ENCODE assay signal across 11 cellular contexts in genomic region chr12:62256408-62257079, GRCh38. TPM values are rescaled to one million over a fixed set of nuclear protein-coding genes. Genes with fewer than 3 reads are reported as not detected.
DNase-seq lines count a peak whose midpoint lies in the region; ATAC-seq, FAIRE-seq and TF ChIP-seq lines count a peak whose summit lies in the region.
"Had no signal": no experiment of that assay in that cellular context is flagged by ENCODE, and none has a peak within 500 bp of the region (broad histone marks: within the 10 kb centered on the region; RNA-seq: fewer than 3 reads in every experiment).

No MANE protein-coding gene starts in this region.

- H3K9ac ChIP-seq in endothelial cell of umbilical vein (replicated peaks; ENCODE audit: extremely low read depth, insufficient read depth, low read length), result no peak overlapping the region

- H3K4me1 ChIP-seq in endothelial cell of umbilical vein (ENCODE audit: control insufficient read depth, extremely low read depth, insufficient read depth, low read length) (peaks cover 9% of the 10 kb centered on the region), Peyer's patch (peaks cover 0 to 14% (median 3%) of the 10 kb centered on the region in 4 donors)

- peaks cover 4% of the 10 kb centered on the region for H3K9me3 Mint-ChIP-seq in activated CD4-positive, alpha-beta T cell treated with anti-CD3 and anti-CD28 coated beads, Interleukin-2, amount 10 ng/mL, durations not matched to agents 24 days and 14 days

- peak overlapping the region; percentile 63 for H3K4me3 Mint-ChIP-seq in activated CD4-positive, alpha-beta T cell treated with anti-CD3 and anti-CD28 coated beads, Interleukin-2, amount 10 ng/mL, durations not matched to agents 24 days and 14 days

- H3K27me3 Mint-ChIP-seq in activated CD4-positive, alpha-beta T cell treated with anti-CD3 and anti-CD28 coated beads, Interleukin-2, amount 10 ng/mL, durations not matched to agents 24 days and 14 days, result no peaks in the 10 kb centered on the region

- H3K4me3 ChIP-seq in endothelial cell of umbilical vein (replicated peaks in 1 of 3; ENCODE audit: insufficient read depth in 1 of 3, low read depth in 1 of 3, low read length in 3 of 3) (no peak overlapping the region), Peyer's patch (no peak overlapping the region)

- CTCF ChIA-PET in endothelial cell of umbilical vein (lab: Charles Lee), result no interaction called here

- intact Hi-C loops in activated CD4-positive, alpha-beta T cell treated with anti-CD3 and anti-CD28 coated beads, Interleukin-2, amount 10 ng/mL, durations not matched to agents 24 days and 14 days (cut with micrococcal nuclease), result loop anchor here (5.0 kb wide), 1 partner anchor 36 kb away; no protein-coding TSS in a partner anchor
- intact Hi-C loops in endothelial cell of umbilical vein (cut with micrococcal nuclease), result no loop called here

- POLR2A ChIA-PET in endothelial cell of umbilical vein (lab: Charles Lee), result no interaction called here

- no peak overlapping the region for H3K27ac ChIP-seq in endothelial cell of umbilical vein (ENCODE audit: insufficient read depth, low read depth, low read length)
- no peak overlapping the region for H3K27ac ChIP-seq in Peyer's patch

- in situ Hi-C loops in KBM-7 (cut with MboI; ENCODE audit: low pct_unique_long_range_greater_than_20kb, low sequenced_read_pairs), result no loop called here

- ATAC-seq in HG03039 (IDR thresholded peaks at IDR 0.05; ENCODE audit: unreplicated experiment) (no peak), HG03442 (IDR thresholded peaks at IDR 0.05; ENCODE audit: unreplicated experiment) (no peak), GM18519 (IDR thresholded peaks at IDR 0.05; ENCODE audit: low FRiP score, unreplicated experiment) (no peak)

- dilution Hi-C loops in endothelial cell of umbilical vein (cut with MboI; ENCODE audit: extremely low pct_ligation_motif_present, low sequenced_read_pairs), result no loop called here

- peak overlapping the region; percentile 88 for H3K27ac Mint-ChIP-seq in activated CD4-positive, alpha-beta T cell treated with anti-CD3 and anti-CD28 coated beads, Interleukin-2, amount 10 ng/mL, durations not matched to agents 24 days and 14 days

- peaks cover 22% of the 10 kb centered on the region for H3K36me3 Mint-ChIP-seq in activated CD4-positive, alpha-beta T cell treated with anti-CD3 and anti-CD28 coated beads, Interleukin-2, amount 10 ng/mL, durations not matched to agents 24 days and 14 days (ENCODE audit: low read depth)

- peaks cover 13% of the 10 kb centered on the region for H3K79me2 ChIP-seq in endothelial cell of umbilical vein (ENCODE audit: control insufficient read depth, insufficient read depth, low read length)

- peaks cover 3% of the 10 kb centered on the region for H4K20me1 ChIP-seq in endothelial cell of umbilical vein (replicated peaks; ENCODE audit: control insufficient read depth, extremely low read depth, insufficient read depth, low read length)

- H2AFZ ChIP-seq in endothelial cell of umbilical vein (ENCODE audit: low read depth, low read length), result no peak overlapping the region

- no peaks in the 10 kb centered on the region for H3K27me3 ChIP-seq in endothelial cell of umbilical vein (ENCODE audit: control insufficient read depth in 2 of 2, insufficient read depth in 2 of 2, low read length in 2 of 2)
- H3K27me3 ChIP-seq in Peyer's patch, result no peaks in the 10 kb centered on the region

- H3K36me3 ChIP-seq in endothelial cell of umbilical vein (ENCODE audit: control insufficient read depth in 2 of 2, extremely low read depth in 1 of 2, insufficient read depth in 2 of 2, low read length in 2 of 2) (no peaks in the 10 kb centered on the region), Peyer's patch (no peaks in the 10 kb centered on the region)

- H3K4me1 Mint-ChIP-seq in activated CD4-positive, alpha-beta T cell treated with anti-CD3 and anti-CD28 coated beads, Interleukin-2, amount 10 ng/mL, durations not matched to agents 24 days and 14 days, result peaks cover 38% of the 10 kb centered on the region

- H3K9me3 ChIP-seq in endothelial cell of umbilical vein (replicated peaks; ENCODE audit: control insufficient read depth, insufficient read depth, low read length) (no peaks in the 10 kb centered on the region), Peyer's patch (no peaks in the 10 kb centered on the region)

- BruUV-seq in endothelial cell of umbilical vein (replicated peaks; lab: Mats Ljungman, UMichigan), result no TSS peak

- DNase-seq in KBM-7 (peak; percentile 39), endothelial cell of umbilical vein (ENCODE audit: low read depth, low spot score) (peak; percentile 33), Peyer's patch (no peak)
- DNase-seq in activated CD4-positive, alpha-beta T cell treated with anti-CD3 and anti-CD28 coated beads, Interleukin-2, amount 10 ng/mL, durations not matched to agents 24 days and 14 days, result peak; percentile 66
- DNase-seq in stimulated activated CD4-positive, alpha-beta T cell treated with anti-CD3 and anti-CD28 coated beads, TNF-alpha, amount 100 ng/mL, for 1 hour (ENCODE audit: low read depth in 3 of 3, low spot score in 1 of 3), result peak in 2 of 3 donors; percentile 13 to 49
- DNase-seq: activated gamma-delta T cell, foreskin melanocyte, KG1 had no signal

- no peak for FAIRE-seq in endothelial cell of umbilical vein (lab: Jason Lieb, UNC)

- H3K9me1 ChIP-seq in endothelial cell of umbilical vein (replicated peaks; ENCODE audit: control insufficient read depth, extremely low read depth, insufficient read depth, low read length), result no peaks in the 10 kb centered on the region

- H3K4me2 ChIP-seq in endothelial cell of umbilical vein (ENCODE audit: insufficient read depth, low read length), result no peak overlapping the region

- TF ChIP-seq POLR2A in endothelial cell of umbilical vein (IDR thresholded peaks at IDR 0.05; ENCODE audit: low read depth, low read length) (no peak), Peyer's patch (IDR thresholded peaks at IDR 0.05) (no peak)

- TF ChIP-seq CTCF in endothelial cell of umbilical vein (IDR thresholded peaks at IDR 0.05; ENCODE audit: extremely low read depth in 1 of 2, insufficient read depth in 1 of 2, low read depth in 1 of 2, low read length in 2 of 2), result no peak
- no peak for TF ChIP-seq CTCF in Peyer's patch (IDR thresholded peaks at IDR 0.05)

TF ChIP-seq in endothelial cell of umbilical vein, 7 proteins besides CTCF, POLR2A, EP300 and RAD21:
- TF ChIP-seq, protein P1, sequence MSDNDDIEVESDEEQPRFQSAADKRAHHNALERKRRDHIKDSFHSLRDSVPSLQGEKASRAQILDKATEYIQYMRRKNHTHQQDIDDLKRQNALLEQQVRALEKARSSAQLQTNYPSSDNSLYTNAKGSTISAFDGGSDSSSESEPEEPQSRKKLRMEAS (IDR thresholded peaks at IDR 0.05; ENCODE audit: insufficient read depth, insufficient read length), result no peak
- no peak for TF ChIP-seq JUN (IDR thresholded peaks at IDR 0.05; ENCODE audit: borderline replicate concordance, insufficient read depth, insufficient read length, low read depth)
- TF ChIP-seq GATA2 (IDR thresholded peaks at IDR 0.05; ENCODE audit: insufficient read depth, insufficient read length, low read depth, low read length), result no peak
- TF ChIP-seq EZH2 (IDR thresholded peaks at IDR 0.05; ENCODE audit: borderline replicate concordance, low read depth, low read length, severe bottlenecking), result no peak
- no peak for TF ChIP-seq FOS (IDR thresholded peaks at IDR 0.05; ENCODE audit: borderline replicate concordance, insufficient read depth, low read length)
- TF ChIP-seq MYC (IDR thresholded peaks at IDR 0.05; ENCODE audit: low read depth, low read length), result no peak
- no peak for TF ChIP-seq POLR2AphosphoS5 (IDR thresholded peaks at IDR 0.05; ENCODE audit: insufficient read depth, low read depth, low read length)

RNA-seq across cellular contexts. Expression of gene USP15, which starts 3.7 kb away (rescaled TPM):
- 102 and 112 TPM in 2 replicates for total RNA-seq in activated CD4-positive, alpha-beta T cell treated with anti-CD3 and anti-CD28 coated beads, Interleukin-2, amount 10 ng/mL, durations not matched to agents 24 days and 14 days
- 61.8 and 66.2 TPM in 2 replicates for total RNA-seq in endothelial cell of umbilical vein
- polyA plus RNA-seq in endothelial cell of umbilical vein, result 13.6 and 20.0 TPM in 2 replicates
- 21.4 and 22.7 TPM in 2 replicates for polyA plus RNA-seq in endothelial cell of umbilical vein (2011; cell fraction: cytosol; rRNA removed)
- polyA plus RNA-seq in endothelial cell of umbilical vein (2011; cell fraction: nucleus; rRNA removed), result 72.5 and 115 TPM in 2 replicates
- 49.3 and 60.3 TPM in 2 replicates for polyA plus RNA-seq in endothelial cell of umbilical vein (2012)
- 76.4 and 98.7 TPM in 2 replicates for polyA minus RNA-seq in endothelial cell of umbilical vein
- polyA minus RNA-seq in endothelial cell of umbilical vein (2011; cell fraction: cytosol; rRNA and poly(A)+ RNA removed), result 16.7 TPM
- 159 and 212 TPM in 2 replicates for polyA minus RNA-seq in endothelial cell of umbilical vein (2011; cell fraction: nucleus; rRNA and poly(A)+ RNA removed)
- 100 to 1,000 TPM in 3 of 4 donors, 10 to 100 TPM in 1; 74.6 to 168 (median 108) TPM for total RNA-seq in Peyer's patch

Comparison
In these comparisons a context has a peak if more than half of its experiments do, and no peak if none do; other contexts are left out.
1. DNase-seq: peak in KBM-7 (single experiment), activated CD4-positive, alpha-beta T cell treated with anti-CD3 and anti-CD28 coated beads, Interleukin-2, amount 10 ng/mL, durations not matched to agents 24 days and 14 days (single experiment), endothelial cell of umbilical vein (single experiment) and stimulated activated CD4-positive, alpha-beta T cell treated with anti-CD3 and anti-CD28 coated beads, TNF-alpha, amount 100 ng/mL, for 1 hour (2 of 3); none in Peyer's patch (0 of 3).